In genomic region chr5:83000448-83000847, GRCh38 we compare ENCODE assay signal across 22 cellular contexts.
A peak's percentile ranks its signal among the peaks of the same experiment; 100 is the strongest.
DNase-seq lines count a peak whose midpoint lies in the region; ATAC-seq and TF ChIP-seq lines count a peak whose summit lies in the region.
"Had no signal": no experiment of that assay in that cellular context is flagged by ENCODE, and none has a peak within 500 bp of the region (broad histone marks: within the 10 kb centered on the region; RNA-seq: fewer than 3 reads in every experiment).

No MANE protein-coding gene starts in this region.

- H3K36me3 ChIP-seq in breast epithelium (no peaks in the 10 kb centered on the region), mucosa of descending colon (ENCODE audit: low read depth) (no peaks in the 10 kb centered on the region)
- H3K36me3 ChIP-seq: cardiac muscle cell, gastrocnemius medialis had no signal

- no peaks in the 10 kb centered on the region for H3K27me3 Mint-ChIP-seq in MCF 10A (ENCODE audit: insufficient read depth, unreplicated experiment)
- H3K27me3 Mint-ChIP-seq in WTC11 (ENCODE audit: low read depth), result no peaks in the 10 kb centered on the region
- peaks cover 0 to 3% (median 0%) of the 10 kb centered on the region in 5 donors for H3K27me3 Mint-ChIP-seq in naive thymus-derived CD8-positive, alpha-beta T cell
- H3K27me3 Mint-ChIP-seq: CD4-positive, alpha-beta T cell; naive B cell; stimulated activated naive CD8-positive, alpha-beta T cell treated with anti-CD3 and anti-CD28 coated beads, Interleukin-15, amount 100 ng/mL, for 72 hours had no signal

- H3K36me3 Mint-ChIP-seq in MCF 10A (ENCODE audit: insufficient read depth, unreplicated experiment) (no peaks in the 10 kb centered on the region), WTC11 (no peaks in the 10 kb centered on the region)
- H3K36me3 Mint-ChIP-seq in naive thymus-derived CD8-positive, alpha-beta T cell, result no peaks in the 10 kb centered on the region
- H3K36me3 Mint-ChIP-seq: activated naive CD8-positive, alpha-beta T cell had no signal

- CTCF ChIA-PET in MCF 10A (lab: Yijun Ruan, JAX), result no interaction called here
- CTCF ChIA-PET in WTC11 (lab: Charles Lee), result no interaction called here

- H3K4me3 Mint-ChIP-seq in MCF 10A (ENCODE audit: unreplicated experiment) (no peak overlapping the region), WTC11 (no peak overlapping the region)
- no peak overlapping the region for H3K4me3 Mint-ChIP-seq in naive thymus-derived CD8-positive, alpha-beta T cell
- H3K4me3 Mint-ChIP-seq: activated naive CD8-positive, alpha-beta T cell; CD4-positive, alpha-beta T cell; naive B cell; stimulated activated naive CD8-positive, alpha-beta T cell treated with anti-CD3 and anti-CD28 coated beads, Interleukin-15, amount 100 ng/mL, for 72 hours had no signal

- POLR2A ChIA-PET in MCF 10A (lab: Yijun Ruan, JAX) (no interaction called here), WTC11 (lab: Charles Lee) (no interaction called here)
- POLR2A ChIA-PET in naive thymus-derived CD8-positive, alpha-beta T cell (lab: Charles Lee), result no interaction called here

- H3K4me3 ChIP-seq in breast epithelium (no peak overlapping the region), fibroblast of the aortic adventitia (ENCODE audit: low read depth, low read length) (no peak overlapping the region), mucosa of descending colon (no peak overlapping the region)
- H3K4me3 ChIP-seq: cardiac muscle cell, gastrocnemius medialis, SK-N-MC had no signal

- H3K9me3 ChIP-seq in breast epithelium, result no peaks in the 10 kb centered on the region
- no peaks in the 10 kb centered on the region for H3K9me3 ChIP-seq in mucosa of descending colon
- H3K9me3 ChIP-seq: gastrocnemius medialis had no signal

- H3K4me1 Mint-ChIP-seq in MCF 10A (ENCODE audit: insufficient read depth, unreplicated experiment) (peaks cover 6% of the 10 kb centered on the region), WTC11 (peaks cover 56% of the 10 kb centered on the region)
- no peaks in the 10 kb centered on the region for H3K4me1 Mint-ChIP-seq in naive thymus-derived CD8-positive, alpha-beta T cell
- H3K4me1 Mint-ChIP-seq: naive B cell; stimulated activated naive CD8-positive, alpha-beta T cell treated with anti-CD3 and anti-CD28 coated beads, Interleukin-15, amount 100 ng/mL, for 72 hours had no signal

- TF ChIP-seq CTCF in MCF 10A (IDR thresholded peaks at IDR 0.05; ENCODE audit: unreplicated experiment) (no peak), breast epithelium (IDR thresholded peaks at IDR 0.05) (no peak), WTC11 (IDR thresholded peaks at IDR 0.05) (no peak), fibroblast of the aortic adventitia (IDR thresholded peaks at IDR 0.05; ENCODE audit: insufficient read depth, low read length) (no peak), mucosa of descending colon (IDR thresholded peaks at IDR 0.05) (no peak)

- ATAC-seq in WTC11 (no peak), mucosa of descending colon (no peak)
- ATAC-seq in naive thymus-derived CD8-positive, alpha-beta T cell, result no peak
- ATAC-seq: gastrocnemius medialis; stimulated activated naive CD8-positive, alpha-beta T cell treated with anti-CD3 and anti-CD28 coated beads, Interleukin-15, amount 100 ng/mL, for 72 hours had no signal

- H3K27me3 ChIP-seq in breast epithelium, result no peaks in the 10 kb centered on the region
- H3K27me3 ChIP-seq: cardiac muscle cell, gastrocnemius medialis had no signal

- H3K27ac Mint-ChIP-seq in MCF 10A (ENCODE audit: low read depth, unreplicated experiment), result no peak overlapping the region
- H3K27ac Mint-ChIP-seq in WTC11, result peak overlapping the region; percentile 54
- no peak overlapping the region for H3K27ac Mint-ChIP-seq in naive thymus-derived CD8-positive, alpha-beta T cell
- H3K27ac Mint-ChIP-seq: activated naive CD8-positive, alpha-beta T cell; CD4-positive, alpha-beta T cell; naive B cell; stimulated activated naive CD8-positive, alpha-beta T cell treated with anti-CD3 and anti-CD28 coated beads, Interleukin-15, amount 100 ng/mL, for 72 hours had no signal

- no peak overlapping the region for H3K27ac ChIP-seq in breast epithelium
- H3K27ac ChIP-seq: cardiac muscle cell, gastrocnemius medialis, SK-N-MC had no signal

- TF ChIP-seq POLR2A in breast epithelium (IDR thresholded peaks at IDR 0.05), result no peak

- DNase-seq in MCF 10A (ENCODE audit: unreplicated experiment), result peak; percentile 5
- DNase-seq in breast epithelium (ENCODE audit: low spot score in 2 of 2), result no peak
- DNase-seq in WTC11 (ENCODE audit: low spot score), result no peak
- DNase-seq in fibroblast of the aortic adventitia (ENCODE audit: low read depth), result peak; percentile 5
- no peak for DNase-seq in mucosa of descending colon
- no peak for DNase-seq in naive thymus-derived CD8-positive, alpha-beta T cell
- no peak for DNase-seq in globus pallidus (ENCODE audit: low spot score)
- no peak for DNase-seq in NK-92 (lab: John Stamatoyannopoulos, UW; ENCODE audit: unreplicated experiment)
- DNase-seq: 8988T; activated CD4-positive, alpha-beta T cell treated with anti-CD3 and anti-CD28 coated beads, Interleukin-2, amount 50 U/mL, for 48 hours; activated T-cell treated with anti-CD3 and anti-CD28 coated beads, Interleukin-2, amount 50 U/mL, for 48 hours; CD4-positive, alpha-beta T cell; gastrocnemius medialis; Kasumi-1; naive B cell; NCI-H1436 treated with DMSO at 0.1 percent for 48 hours; NCI-H510A; stimulated activated CD4-positive, alpha-beta T cell treated with anti-CD3 and anti-CD28 coated beads, Interleukin-15, amount 100 ng/mL, for 24 hours; stimulated activated naive CD8-positive, alpha-beta T cell treated with anti-CD3 and anti-CD28 coated beads, Interleukin-15, amount 100 ng/mL, for 72 hours had no signal

- no peaks in the 10 kb centered on the region for H3K9me3 Mint-ChIP-seq in MCF 10A (ENCODE audit: unreplicated experiment)
- no peaks in the 10 kb centered on the region for H3K9me3 Mint-ChIP-seq in WTC11
- H3K9me3 Mint-ChIP-seq in naive thymus-derived CD8-positive, alpha-beta T cell, result peaks cover 0 to 9% (median 0%) of the 10 kb centered on the region in 9 donors
- H3K9me3 Mint-ChIP-seq: CD4-positive, alpha-beta T cell; naive B cell; stimulated activated naive CD8-positive, alpha-beta T cell treated with anti-CD3 and anti-CD28 coated beads, Interleukin-15, amount 100 ng/mL, for 72 hours had no signal

- intact Hi-C loops in MCF 10A (cut with micrococcal nuclease) (no loop called here), breast epithelium (cut with DNase I; ENCODE audit: low total_unique reads) (no loop called here), mucosa of descending colon (cut with DNase I, micrococcal nuclease) (no loop called here)

- no peaks in the 10 kb centered on the region for H3K4me1 ChIP-seq in breast epithelium
- no peaks in the 10 kb centered on the region for H3K4me1 ChIP-seq in mucosa of descending colon (ENCODE audit: low read depth)
- H3K4me1 ChIP-seq: gastrocnemius medialis had no signal

- no TSS peak for BruUV-seq in MCF 10A (replicated peaks; lab: Mats Ljungman, UMichigan)

TF ChIP-seq in WTC11, 78 proteins besides CTCF, POLR2A, EP300 and RAD21:
- TF ChIP-seq IRF1 (CRISPR knock-in tag; IDR thresholded peaks at IDR 0.05), result no peak
- TF ChIP-seq USF1 (CRISPR knock-in tag; IDR thresholded peaks at IDR 0.05), result no peak
- no peak for TF ChIP-seq HMGA2 (CRISPR knock-in tag; IDR thresholded peaks at IDR 0.05)
- no peak for TF ChIP-seq JUN (CRISPR knock-in tag; IDR thresholded peaks at IDR 0.05)

Comparison
In these comparisons a context has a peak if more than half of its experiments do, and no peak if none do; other contexts are left out.
1. DNase-seq: peak in MCF 10A (single experiment) and fibroblast of the aortic adventitia (single experiment); none in breast epithelium (0 of 2), WTC11 (single experiment), mucosa of descending colon (0 of 3), naive thymus-derived CD8-positive, alpha-beta T cell (0 of 10), globus pallidus (single experiment) and NK-92 (single experiment).